ENCODE assay signal across 24 cellular contexts in the genomic region with DNA sequence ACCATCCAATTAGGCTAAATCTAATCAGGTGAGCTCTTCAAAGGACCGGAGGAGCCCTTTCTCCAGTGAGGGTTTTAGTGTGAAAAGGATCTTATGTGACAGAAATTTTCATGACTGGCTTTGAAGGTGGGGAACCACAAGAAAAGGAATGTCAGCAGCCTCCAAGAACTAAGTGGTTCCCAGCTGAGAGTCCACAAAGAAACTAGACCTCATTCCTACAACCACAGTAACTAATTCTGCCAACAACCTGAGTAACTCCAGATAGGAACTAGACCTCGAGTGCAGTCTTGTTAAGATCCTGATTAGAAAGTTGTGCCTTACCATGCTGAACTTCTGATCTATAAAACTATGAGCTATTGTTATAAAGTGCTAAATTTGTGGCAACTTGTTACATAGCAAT. TPM values are rescaled to one million over a fixed set of nuclear protein-coding genes. Genes with fewer than 3 reads are reported as not detected.
A peak's percentile ranks its signal among the peaks of the same experiment; 100 is the strongest.
DNase-seq lines count a peak whose midpoint lies in the region; ATAC-seq, FAIRE-seq and TF ChIP-seq lines count a peak whose summit lies in the region.
"Had no signal": no experiment of that assay in that cellular context is flagged by ENCODE, and none has a peak within 500 bp of the region (broad histone marks: within the 10 kb centered on the region; RNA-seq: fewer than 3 reads in every experiment).

No MANE protein-coding gene starts in this region.

- no peak overlapping the region for H2AK5ac ChIP-seq in H1 (ENCODE audit: low read depth, low read length)

- TF ChIP-seq CTCF in H1 (IDR thresholded peaks at IDR 0.05; ENCODE audit: control extremely low read depth in 1 of 3, insufficient read depth in 1 of 3, low read depth in 1 of 3, low read length in 3 of 3) (no peak), foreskin keratinocyte (conservative IDR thresholded peaks at IDR 0.05) (no peak), nephron progenitor cell (IDR thresholded peaks at IDR 0.05) (no peak)

- H3K4me1 Mint-ChIP-seq in nephron progenitor cell = no peaks in the 10 kb centered on the region
- no peaks in the 10 kb centered on the region for H3K4me1 Mint-ChIP-seq in activated CD8-positive, alpha-beta T cell treated with anti-CD3 and anti-CD28 coated beads, Interleukin-2, amount 10 ng/mL, durations not matched to agents 7 days and 5 days (ENCODE audit: low read depth)
- H3K4me1 Mint-ChIP-seq: CD8-positive, alpha-beta memory T cell; T-cell had no signal

- 80% methylated on average over 2 of the region's 2 CpGs; no CpG with 5 or more reads in 1 of the 2 experiments for WGBS in H1 (ENCODE audit: extremely low coverage in 1 of 2, insufficient coverage in 1 of 2, insufficient read length in 1 of 2, insufficient replicate concordance in 2 of 2, low coverage in 1 of 2, low lambda C conversion rate in 2 of 2, missing lambda C conversion rate in 1 of 2), 2 experiments

- no peak overlapping the region for H3K4ac ChIP-seq in H1 (replicated peaks; ENCODE audit: insufficient read length, low read depth, low read length)

- CTCF ChIA-PET in H1 (lab: Charles Lee; ENCODE audit: partially characterized antibody) = interaction anchor here (0.5 to 1.1 kb wide), 2 partner anchors 20 to 256 kb away, joined by 3 read pairs; no protein-coding TSS in a partner anchor
- CTCF ChIA-PET in activated CD8-positive, alpha-beta T cell treated with anti-CD3 and anti-CD28 coated beads, Interleukin-2, amount 10 ng/mL, durations not matched to agents 7 days and 5 days (lab: Charles Lee) = no interaction called here

- no peak overlapping the region for H3K23ac ChIP-seq in H1 (ENCODE audit: insufficient read length)

- no peak overlapping the region for H2BK5ac ChIP-seq in H1 (ENCODE audit: low read depth, low read length)

- no peaks in the 10 kb centered on the region for H3K9me3 ChIP-seq in H1 (ENCODE audit: insufficient read depth in 2 of 2, low read depth in 1 of 2, low read length in 1 of 2)
- H3K9me3 ChIP-seq: Peyer's patch, SJCRH30 had no signal

- no peak overlapping the region for H4K8ac ChIP-seq in H1 (ENCODE audit: extremely low read depth, insufficient read depth, low read length)

- TF ChIP-seq POLR2A in H1 (IDR thresholded peaks at IDR 0.05; ENCODE audit: control extremely low read depth in 1 of 2, low read depth in 2 of 2, low read length in 2 of 2) = no peak

- no peak overlapping the region for H4K91ac ChIP-seq in H1 (replicated peaks; ENCODE audit: insufficient read length, low read length)

- H3K14ac ChIP-seq in H1 (ENCODE audit: insufficient read length) = no peak overlapping the region

- H4K5ac ChIP-seq in H1 (ENCODE audit: insufficient read length, low read depth, low read length) = no peak overlapping the region

- H3K4me1 ChIP-seq in H1 (replicated peaks in 1 of 4; ENCODE audit: control insufficient read depth in 3 of 4, insufficient read depth in 4 of 4, low read length in 3 of 4) = peaks cover 0 to 2% (median 0%) of the 10 kb centered on the region in 4 experiments; a peak in 1 of 7 replicates
- H3K4me1 ChIP-seq in foreskin keratinocyte = no peaks in the 10 kb centered on the region
- H3K4me1 ChIP-seq: Peyer's patch, SJCRH30 had no signal

- H2BK15ac ChIP-seq in H1 (ENCODE audit: low read length) = no peak overlapping the region

- H3K4me2 ChIP-seq in H1 (ENCODE audit: insufficient read depth in 1 of 2, low read depth in 2 of 2, low read length in 2 of 2) = no peak overlapping the region

- no peak overlapping the region for H3K4me3 ChIP-seq in H1 (ENCODE audit: extremely low read depth in 1 of 4, insufficient read depth in 2 of 4, low read depth in 3 of 4, low read length in 4 of 4)
- H3K4me3 ChIP-seq: Peyer's patch, SJCRH30 had no signal

- no peak overlapping the region for H3K18ac ChIP-seq in H1 (ENCODE audit: extremely low read depth, low read length)

- TF ChIP-seq EP300 in H1 (IDR thresholded peaks at IDR 0.05; ENCODE audit: borderline replicate concordance in 1 of 2, low read depth in 2 of 2, low read length in 2 of 2) = no peak

- DNase-seq in NCI-H2107 treated with DMSO at 0.1 percent for 48 hours (lab: John Stamatoyannopoulos, UW; ENCODE audit: unreplicated experiment) (peak; percentile 57), NCI-H2107 (lab: John Stamatoyannopoulos, UW) (no peak), OCI-M1 (lab: John Stamatoyannopoulos, UW) (peak; percentile 29), H1 (ENCODE audit: low read depth in 1 of 2, low spot score in 2 of 2) (no peak), foreskin keratinocyte (no peak), nephron progenitor cell (no peak)
- DNase-seq in activated CD8-positive, alpha-beta T cell treated with anti-CD3 and anti-CD28 coated beads, Interleukin-2, amount 10 ng/mL, durations not matched to agents 7 days and 5 days = no peak
- DNase-seq in stimulated activated CD4-positive, alpha-beta T cell treated with anti-CD3 and anti-CD28 coated beads, Interleukin-15, amount 100 ng/mL, for 24 hours = no peak
- DNase-seq: ACHN; CD8-positive, alpha-beta memory T cell; GOT3; IMR-90; Karpas-422; NCI-H1694; NCI-H2081; NCI-H510A; NCI-H748 treated with DMSO at 0.1 percent for 48 hours; Peyer's patch; SJCRH30; T-cell had no signal

- H2BK12ac ChIP-seq in H1 (ENCODE audit: low read depth, low read length) = no peak overlapping the region

- H3K4me3 Mint-ChIP-seq in nephron progenitor cell = no peak overlapping the region
- no peak overlapping the region for H3K4me3 Mint-ChIP-seq in activated CD8-positive, alpha-beta T cell treated with anti-CD3 and anti-CD28 coated beads, Interleukin-2, amount 10 ng/mL, durations not matched to agents 7 days and 5 days
- H3K4me3 Mint-ChIP-seq: CD8-positive, alpha-beta memory T cell; T-cell had no signal

- no peaks in the 10 kb centered on the region for H3K23me2 ChIP-seq in H1 (ENCODE audit: low read depth, low read length)

- H3K36me3 Mint-ChIP-seq in nephron progenitor cell (ENCODE audit: low read depth) = no peaks in the 10 kb centered on the region
- H3K36me3 Mint-ChIP-seq in activated CD8-positive, alpha-beta T cell treated with anti-CD3 and anti-CD28 coated beads, Interleukin-2, amount 10 ng/mL, durations not matched to agents 7 days and 5 days (ENCODE audit: low read depth) = no peaks in the 10 kb centered on the region
- H3K36me3 Mint-ChIP-seq: CD8-positive, alpha-beta memory T cell; T-cell had no signal

- no peak overlapping the region for H3K27ac Mint-ChIP-seq in nephron progenitor cell
- H3K27ac Mint-ChIP-seq in activated CD8-positive, alpha-beta T cell treated with anti-CD3 and anti-CD28 coated beads, Interleukin-2, amount 10 ng/mL, durations not matched to agents 7 days and 5 days = no peak overlapping the region
- H3K27ac Mint-ChIP-seq: CD8-positive, alpha-beta memory T cell; T-cell had no signal

- no peak overlapping the region for H2BK20ac ChIP-seq in H1 (ENCODE audit: low read length)

- H3K27me3 Mint-ChIP-seq in nephron progenitor cell (ENCODE audit: low read depth, poor library complexity) = no peaks in the 10 kb centered on the region
- no peaks in the 10 kb centered on the region for H3K27me3 Mint-ChIP-seq in activated CD8-positive, alpha-beta T cell treated with anti-CD3 and anti-CD28 coated beads, Interleukin-2, amount 10 ng/mL, durations not matched to agents 7 days and 5 days (ENCODE audit: low read depth)
- H3K27me3 Mint-ChIP-seq: CD8-positive, alpha-beta memory T cell; T-cell had no signal

- H3K27ac ChIP-seq in H1 (ENCODE audit: low read depth, low read length) (no peak overlapping the region), foreskin keratinocyte (no peak overlapping the region)
- H3K27ac ChIP-seq: 22Rv1, C4-2B, Peyer's patch, SJCRH30 had no signal

- no peaks in the 10 kb centered on the region for H3K9me3 Mint-ChIP-seq in nephron progenitor cell
- H3K9me3 Mint-ChIP-seq in activated CD8-positive, alpha-beta T cell treated with anti-CD3 and anti-CD28 coated beads, Interleukin-2, amount 10 ng/mL, durations not matched to agents 7 days and 5 days (ENCODE audit: insufficient read depth) = no peaks in the 10 kb centered on the region

- H3K79me2 ChIP-seq in H1 (ENCODE audit: control insufficient read depth in 1 of 2, insufficient read depth in 2 of 2, low read length in 2 of 2) = no peaks in the 10 kb centered on the region

- TF ChIP-seq RAD21 in H1 (IDR thresholded peaks at IDR 0.05 in 1 of 2, conservative IDR thresholded peaks at IDR 0.05 in 1 of 2; ENCODE audit: low read depth in 2 of 2, low read length in 2 of 2) = no peak

- no peaks in the 10 kb centered on the region for H4K20me1 ChIP-seq in H1 (replicated peaks in 1 of 2; ENCODE audit: control insufficient read depth in 1 of 2, insufficient read depth in 2 of 2, low read length in 2 of 2)

- no peaks in the 10 kb centered on the region for H3K79me1 ChIP-seq in H1 (ENCODE audit: low read depth, low read length)

- peak; percentile 32 for FAIRE-seq in H1 (lab: Jason Lieb, UNC)
- FAIRE-seq: D721Med, GM12891 had no signal

- no peak overlapping the region for H3K9ac ChIP-seq in H1 (replicated peaks in 1 of 4; ENCODE audit: extremely low read depth in 1 of 4, low read depth in 3 of 4, low read length in 3 of 4)

- H3K36me3 ChIP-seq in H1 (ENCODE audit: control insufficient read depth in 2 of 4, insufficient read depth in 4 of 4, low read length in 3 of 4) = no peaks in the 10 kb centered on the region
- H3K36me3 ChIP-seq: Peyer's patch, SJCRH30 had no signal

- H2BK120ac ChIP-seq in H1 (replicated peaks; ENCODE audit: low read depth, low read length) = no peak overlapping the region

- POLR2A ChIA-PET in H1 (lab: Charles Lee; ENCODE audit: partially characterized antibody) = interaction anchor here (1.0 kb wide), 1 partner anchor 52 kb away, joined by 3 read pairs; no protein-coding TSS in a partner anchor
- POLR2A ChIA-PET in activated CD8-positive, alpha-beta T cell treated with anti-CD3 and anti-CD28 coated beads, Interleukin-2, amount 10 ng/mL, durations not matched to agents 7 days and 5 days (lab: Charles Lee) = no interaction called here

- H3K27me3 ChIP-seq in H1 (replicated peaks in 1 of 4; ENCODE audit: control insufficient read depth in 3 of 4, extremely low read depth in 1 of 4, insufficient read depth in 3 of 4, low read length in 3 of 4) (no peaks in the 10 kb centered on the region), foreskin keratinocyte (no peaks in the 10 kb centered on the region)
- H3K27me3 ChIP-seq: Peyer's patch, SJCRH30 had no signal

- no peak overlapping the region for H3K56ac ChIP-seq in H1 (replicated peaks; ENCODE audit: insufficient read length, low read depth, low read length)

- no peak for ATAC-seq in foreskin keratinocyte
- ATAC-seq in activated CD8-positive, alpha-beta T cell treated with anti-CD3 and anti-CD28 coated beads, Interleukin-2, amount 10 ng/mL, durations not matched to agents 7 days and 5 days = no peak
- ATAC-seq: T-cell had no signal

- no peak overlapping the region for H2AFZ ChIP-seq in H1 (ENCODE audit: low read length)

RNA-seq across cellular contexts. Expression of a gene that starts 51.3 kb away (rescaled TPM):
- total RNA-seq in H1 (2021; fragmentation: NEBNext Ultra II Directional; extraction: Animal tissue kit (Norgen Biotek cat#: 25700)) = 3.2 and 3.7 TPM in 2 replicates
- polyA plus RNA-seq in H1 (2011; rRNA removed) = 0.93 and 1.5 TPM in 2 replicates
- 1.4 TPM for polyA plus RNA-seq in H1 (2011; cell fraction: cytosol; rRNA removed)
- polyA plus RNA-seq in H1 (2011; cell fraction: nucleus; rRNA removed) = 5.8 TPM
- polyA plus RNA-seq in H1 (2012, experiment 1 of 2) = 1.5 to 3.5 TPM (median 3.0 TPM) in 4 replicates
- 0.09 TPM for polyA plus RNA-seq in H1 (2012, experiment 2 of 2)
- 1.8 TPM for polyA plus RNA-seq in H1 (2013, experiment 1 of 2)
- polyA plus RNA-seq in H1 (2013, experiment 2 of 2) = 1.3 TPM
- 3.5 and 4.4 TPM in 2 replicates for polyA minus RNA-seq in H1 (2011; rRNA and poly(A)+ RNA removed)
- polyA minus RNA-seq in H1 (2011; cell fraction: cytosol; rRNA and poly(A)+ RNA removed) = 1.6 TPM
- 10.8 TPM for polyA minus RNA-seq in H1 (2011; cell fraction: nucleus; rRNA and poly(A)+ RNA removed)
- 4.0 and 4.7 TPM in 2 replicates for total RNA-seq in foreskin keratinocyte
- 0.45 and 0.78 TPM in 2 replicates for polyA plus RNA-seq in foreskin keratinocyte
- total RNA-seq in activated CD8-positive, alpha-beta T cell treated with anti-CD3 and anti-CD28 coated beads, Interleukin-2, amount 10 ng/mL, durations not matched to agents 7 days and 5 days = not detected
- total RNA-seq: CD8-positive, alpha-beta memory T cell had no signal
- polyA plus RNA-seq: CD8-positive, alpha-beta memory T cell had no signal

Comparison
In these comparisons a context has a peak if more than half of its experiments do, and no peak if none do; other contexts are left out.
1. DNase-seq: peak in NCI-H2107 treated with DMSO at 0.1 percent for 48 hours (single experiment) and OCI-M1 (single experiment); none in NCI-H2107 (single experiment), H1 (0 of 2), foreskin keratinocyte (0 of 2), nephron progenitor cell (single experiment), activated CD8-positive, alpha-beta T cell treated with anti-CD3 and anti-CD28 coated beads, Interleukin-2, amount 10 ng/mL, durations not matched to agents 7 days and 5 days (single experiment) and stimulated activated CD4-positive, alpha-beta T cell treated with anti-CD3 and anti-CD28 coated beads, Interleukin-15, amount 100 ng/mL, for 24 hours (single experiment).